Comparison of ENCODE assay signal across 35 cellular contexts in genomic region chr7:79735012-79735411, GRCh38.
"Had no signal": no experiment of that assay in that cellular context is flagged by ENCODE, and none has a peak within 500 bp of the region (broad histone marks: within the 10 kb centered on the region; RNA-seq: fewer than 3 reads in every experiment).

No MANE protein-coding gene starts in this region.

- H3K9me3 ChIP-seq: MG63 had no signal

- H3K9ac ChIP-seq: KMS-11 had no signal

- DNase-seq: Karpas-422, Kasumi-1, KG1, MG63, MM.1S, MV-4-11, NCI-H1048, NCI-H1092, NCI-H1092 treated with DMSO at 0.1 percent for 48 hours, NCI-H1105, NCI-H1105 treated with DMSO at 0.1 percent for 48 hours, NCI-H1417, NCI-H1417 treated with DMSO at 0.1 percent for 48 hours, NCI-H1436, NCI-H1436 treated with DMSO at 0.1 percent for 48 hours, NCI-H146, NCI-H1694, NCI-H1694 treated with DMSO at 0.1 percent for 48 hours, NCI-H187, NCI-H187 treated with DMSO at 0.1 percent for 48 hours, NCI-H1930, NCI-H2029, NCI-H2029 treated with DMSO at 0.1 percent for 48 hours, NCI-H2081, NCI-H2081 treated with DMSO at 0.1 percent for 48 hours, NCI-H2107, NCI-H2171, NCI-H2171 treated with DMSO at 0.1 percent for 48 hours, NCI-H2227 treated with DMSO at 0.1 percent for 48 hours, NCI-H226, NCI-H345, NCI-H446, NCI-H446 treated with DMSO at 0.1 percent for 48 hours, NCI-H510A had no signal

- H3K27ac ChIP-seq: KMS-11 had no signal

- H3K4me2 ChIP-seq: KMS-11 had no signal

- H3K27me3 ChIP-seq: MG63 had no signal

- H3K36me3 ChIP-seq: MG63 had no signal

- H3K4me3 ChIP-seq: MG63 had no signal
